In genomic region chr12:47408171-47408871, GRCh38 we compare ENCODE assay signal across 8 cellular contexts.
DNase-seq lines count a peak whose midpoint lies in the region; ATAC-seq and TF ChIP-seq lines count a peak whose summit lies in the region.

No MANE protein-coding gene starts in this region.

- no peaks in the 10 kb centered on the region for H3K9me2 ChIP-seq in hepatocyte (replicated peaks; ENCODE audit: insufficient read depth)

- H3K27ac ChIP-seq in Peyer's patch (peak overlapping the region in 1 of 4 donors; percentile 50), hepatocyte (no peak overlapping the region)

- no peak overlapping the region for H3K4me2 ChIP-seq in hepatocyte

- DNase-seq in ELF-1 (ENCODE audit: low read depth, low spot score) (peak; percentile 44), Peyer's patch (peak in 2 of 3 donors; percentile 63 to 74), hepatocyte (ENCODE audit: low spot score) (peak; percentile 21), HK-2 (ENCODE audit: unreplicated experiment) (no peak), hypothalamus (lab: John Stamatoyannopoulos, UW) (no peak)

- peak; percentile 68 for ATAC-seq in GM19324 (IDR thresholded peaks at IDR 0.05; ENCODE audit: low FRiP score, unreplicated experiment)
- ATAC-seq in HG03175 (IDR thresholded peaks at IDR 0.05; ENCODE audit: unreplicated experiment), result peak; percentile 93
- no peak for ATAC-seq in HG03135 (IDR thresholded peaks at IDR 0.05; ENCODE audit: unreplicated experiment)

- 80% methylated on average over 2 of the region's 2 CpGs for WGBS in hepatocyte (ENCODE audit: low lambda C conversion rate, missing lambda C conversion rate)

- H2AFZ ChIP-seq in hepatocyte, result no peak overlapping the region

- H3K4me3 ChIP-seq in Peyer's patch, result no peak overlapping the region
- no peak overlapping the region for H3K4me3 ChIP-seq in hepatocyte

- no peak for TF ChIP-seq POLR2A in Peyer's patch (IDR thresholded peaks at IDR 0.05)

- no peaks in the 10 kb centered on the region for H4K20me1 ChIP-seq in hepatocyte (ENCODE audit: insufficient read depth, poor library complexity, severe bottlenecking)

- no peaks in the 10 kb centered on the region for H3K79me2 ChIP-seq in hepatocyte

- H3K4me1 ChIP-seq in Peyer's patch, result peaks cover 0 to 5% (median 0%) of the 10 kb centered on the region in 4 donors
- H3K4me1 ChIP-seq in hepatocyte (ENCODE audit: insufficient read depth), result peaks cover 11% of the 10 kb centered on the region

- H3K27me3 ChIP-seq in Peyer's patch (no peaks in the 10 kb centered on the region), hepatocyte (no peaks in the 10 kb centered on the region)

- peak in 5 of 6 experiments; percentile 14 to 51 (median 41) for TF ChIP-seq CTCF in Peyer's patch (IDR thresholded peaks at IDR 0.05)
- peak; percentile 27 for TF ChIP-seq CTCF in hepatocyte (IDR thresholded peaks at IDR 0.05; ENCODE audit: poor library complexity)

- H3K36me3 ChIP-seq in Peyer's patch (no peaks in the 10 kb centered on the region), hepatocyte (replicated peaks; ENCODE audit: insufficient read depth, low read depth) (no peaks in the 10 kb centered on the region)

- no peaks in the 10 kb centered on the region for H3K9me3 ChIP-seq in Peyer's patch
- no peaks in the 10 kb centered on the region for H3K9me3 ChIP-seq in hepatocyte (ENCODE audit: low read depth)

Comparison
In these comparisons a context has a peak if more than half of its experiments do, and no peak if none do; other contexts are left out.
1. DNase-seq: peak in ELF-1 (single experiment), Peyer's patch (2 of 3) and hepatocyte (single experiment); none in HK-2 (single experiment) and hypothalamus (0 of 51).